1 cellular context compared by ENCODE assay signal in the genomic region with DNA sequence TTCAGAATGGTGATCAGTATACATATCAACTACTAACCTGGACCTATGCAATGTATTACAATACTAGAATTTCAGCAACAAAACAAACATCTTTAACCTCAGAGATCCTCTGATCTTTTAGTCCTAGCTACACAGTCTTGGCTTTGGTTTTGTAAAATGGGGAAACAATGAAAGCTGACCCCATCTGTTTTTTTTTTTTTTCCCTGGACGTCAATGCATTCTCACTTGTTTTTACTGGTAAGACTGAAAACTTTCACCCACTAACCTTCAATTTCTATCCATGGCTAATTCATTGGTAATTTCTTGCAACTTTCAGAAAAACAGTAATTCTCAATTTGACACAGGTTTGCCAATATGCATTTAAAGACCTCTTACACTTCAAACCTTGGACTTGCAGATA.
TF ChIP-seq lines count a peak whose summit lies in the region.

No MANE protein-coding gene starts in this region.

TF ChIP-seq in SK-N-SH treated with all-trans-retinoic acid at 6 μM for 48 hours, 23 proteins besides CTCF, POLR2A, EP300 and RAD21 (continued from another document):
- TF ChIP-seq CREB5 (CRISPR knock-in tag; IDR thresholded peaks at IDR 0.05; ENCODE audit: low read depth) (no peak), ZNF8 (CRISPR knock-in tag; IDR thresholded peaks at IDR 0.05) (no peak), CSRNP3 (CRISPR knock-in tag; IDR thresholded peaks at IDR 0.05) (no peak)
- TF ChIP-seq, protein P1, sequence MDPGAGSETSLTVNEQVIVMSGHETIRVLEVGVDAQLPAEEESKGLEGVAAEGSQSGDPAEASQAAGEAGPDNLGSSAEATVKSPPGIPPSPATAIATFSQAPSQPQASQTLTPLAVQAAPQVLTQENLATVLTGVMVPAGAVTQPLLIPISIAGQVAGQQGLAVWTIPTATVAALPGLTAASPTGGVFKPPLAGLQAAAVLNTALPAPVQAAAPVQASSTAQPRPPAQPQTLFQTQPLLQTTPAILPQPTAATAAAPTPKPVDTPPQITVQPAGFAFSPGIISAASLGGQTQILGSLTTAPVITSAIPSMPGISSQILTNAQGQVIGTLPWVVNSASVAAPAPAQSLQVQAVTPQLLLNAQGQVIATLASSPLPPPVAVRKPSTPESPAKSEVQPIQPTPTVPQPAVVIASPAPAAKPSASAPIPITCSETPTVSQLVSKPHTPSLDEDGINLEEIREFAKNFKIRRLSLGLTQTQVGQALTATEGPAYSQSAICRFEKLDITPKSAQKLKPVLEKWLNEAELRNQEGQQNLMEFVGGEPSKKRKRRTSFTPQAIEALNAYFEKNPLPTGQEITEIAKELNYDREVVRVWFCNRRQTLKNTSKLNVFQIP (CRISPR knock-in tag; IDR thresholded peaks at IDR 0.05; ENCODE audit: borderline replicate concordance, low read depth) = no peak
TF ChIP-seq in SK-N-SH treated with all-trans-retinoic acid at 6 μM for 48 hours: peak in this region for 0.
